Comparison of ENCODE assay signal across 26 cellular contexts in the genomic region with DNA sequence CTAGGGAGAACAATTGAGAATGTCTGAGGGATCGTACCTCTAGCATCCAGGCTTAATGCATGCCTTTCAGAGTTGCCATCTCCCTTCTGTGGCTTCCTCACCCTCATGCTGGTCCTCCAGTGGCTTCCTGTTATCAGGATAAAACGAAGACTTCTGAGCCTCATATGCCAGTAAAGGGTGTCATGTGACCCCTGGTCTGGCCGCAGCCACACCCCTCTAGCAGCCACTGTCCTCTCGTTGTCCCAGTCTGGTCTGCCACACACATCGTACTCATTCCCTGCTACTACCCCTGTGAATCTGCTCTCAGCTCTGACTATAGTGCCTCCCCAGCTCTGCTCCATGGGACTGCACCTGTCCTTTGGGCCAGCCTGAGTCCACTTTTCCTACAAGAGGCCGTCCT.
"Had no signal": no experiment of that assay in that cellular context is flagged by ENCODE, and none has a peak within 500 bp of the region (broad histone marks: within the 10 kb centered on the region; RNA-seq: fewer than 3 reads in every experiment).

No MANE protein-coding gene starts in this region.

- H3K4me1 ChIP-seq: esophagus squamous epithelium, parathyroid adenoma, sigmoid colon, stomach, vagina had no signal

- DNase-seq: cortex of kidney; effector memory CD8-positive, alpha-beta T cell; erythroblast; esophagus squamous epithelium; foreskin melanocyte; glutamatergic neuron; hypothalamus; immature natural killer cell; islet precursor cell; kidney glomerular epithelial cell; mesenchymal stem cell; mucosa of descending colon; naive B cell; right cardiac atrium; sigmoid colon; stimulated activated CD4-positive, alpha-beta T cell treated with anti-CD3 and anti-CD28 coated beads, Interleukin-2, amount 100 ng/mL, for 24 hours; stimulated activated CD4-positive, alpha-beta T cell treated with anti-CD3 and anti-CD28 coated beads, Interleukin-4, amount 100 ng/mL, for 24 hours; stimulated activated naive CD4-positive, alpha-beta T cell treated with Interleukin-2 at 50 U/mL for 16 hours; stomach; thyroid gland; trophoblast cell had no signal

- H2AFZ ChIP-seq: parathyroid adenoma had no signal

- H3K4me3 ChIP-seq: esophagus squamous epithelium, mucosa of descending colon, sigmoid colon, stomach, thyroid gland, vagina had no signal

- H3K27me3 ChIP-seq: sigmoid colon, stomach, thyroid gland, vagina had no signal

- H3K79me2 ChIP-seq: parathyroid adenoma had no signal

- H3K9me3 ChIP-seq: thyroid gland had no signal

- ATAC-seq: effector memory CD8-positive, alpha-beta T cell; natural killer cell treated with Interleukin-12 subunit alpha and Interleukin-12 subunit beta and Interleukin-15 and Interleukin-18, amount 100 ng/mL, for 72 hours; stimulated activated effector memory CD8-positive, alpha-beta T cell treated with anti-CD3 and anti-CD28 coated beads, Interleukin-12 subunit alpha, Interleukin-12 subunit beta, amount 100 ng/mL, for 72 hours had no signal

- H3K9ac ChIP-seq: parathyroid adenoma had no signal

- FAIRE-seq: endometrium had no signal

- H3K27ac ChIP-seq: esophagus squamous epithelium, parathyroid adenoma, sigmoid colon, stomach, thyroid gland, vagina had no signal

- H3K36me3 ChIP-seq: esophagus squamous epithelium, sigmoid colon, stomach, thyroid gland, vagina had no signal
